In the genomic region with DNA sequence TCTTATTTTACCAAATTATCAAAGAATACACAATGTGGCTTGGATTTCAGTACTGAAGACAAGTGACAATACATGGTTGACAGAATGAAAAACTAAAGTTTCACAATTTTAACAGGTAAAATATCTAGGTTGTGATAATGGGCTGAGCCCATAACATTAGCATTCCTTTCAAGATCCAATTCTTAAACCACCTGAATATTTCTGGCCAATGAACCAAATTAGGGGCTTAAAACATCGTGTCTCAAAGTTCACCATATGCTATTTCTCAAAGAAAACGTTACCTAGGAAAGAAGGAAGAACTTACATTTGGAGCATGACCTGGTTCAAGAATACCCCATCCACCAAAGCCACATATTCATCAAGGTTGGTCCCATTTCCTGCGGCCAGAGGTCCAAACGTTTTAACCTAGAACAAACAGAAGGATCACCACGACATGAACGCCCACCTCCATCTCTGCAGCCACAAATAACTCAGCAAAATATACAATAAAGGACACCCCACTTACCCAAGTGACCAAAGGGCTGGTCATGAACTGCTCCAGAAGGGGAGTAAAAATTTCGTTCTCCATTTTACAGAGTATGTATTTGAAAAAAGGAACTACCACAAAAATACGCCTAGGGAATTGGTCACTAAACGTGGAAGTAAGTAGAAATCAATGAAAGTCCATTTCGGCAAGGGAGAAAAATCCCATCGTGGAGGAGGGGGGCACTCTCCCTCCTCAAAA, we compare ENCODE assay signal across 8 cellular contexts. TPM values are rescaled to one million over a fixed set of nuclear protein-coding genes. Genes with fewer than 3 reads are reported as not detected.
A peak's percentile ranks its signal among the peaks of the same experiment; 100 is the strongest.
DNase-seq lines count a peak whose midpoint lies in the region; ATAC-seq and TF ChIP-seq lines count a peak whose summit lies in the region.

No MANE protein-coding gene starts in this region.

- TF ChIP-seq EP300 in ovary (IDR thresholded peaks at IDR 0.05) = no peak

- no peaks in the 10 kb centered on the region for H3K9me3 ChIP-seq in SU-DHL-6 (ENCODE audit: insufficient read depth, low read length)
- H3K9me3 ChIP-seq in esophagus (ENCODE audit: control insufficient read depth in 2 of 2, insufficient read depth in 1 of 2, low read depth in 1 of 2, low read length in 1 of 2) = no peaks in the 10 kb centered on the region
- H3K9me3 ChIP-seq in ovary = no peaks in the 10 kb centered on the region

- H3K4me2 ChIP-seq in SU-DHL-6 (ENCODE audit: low read depth, low read length, poor library complexity, severe bottlenecking) = peak overlapping the region; percentile 98

- intact Hi-C loops in ovary (cut with DNase I) = no loop called here
- intact Hi-C loops in left colon (cut with DNase I, micrococcal nuclease) = no loop called here

- H3K4me1 ChIP-seq in ACC112 (ENCODE audit: control insufficient read depth, insufficient read depth, low read length, unreplicated experiment) (peaks cover 14% of the 10 kb centered on the region), esophagus (ENCODE audit: control insufficient read depth in 2 of 2, insufficient read depth in 2 of 2, low read length in 1 of 2) (no peaks in the 10 kb centered on the region), ovary (ENCODE audit: insufficient read depth) (peaks cover 1% of the 10 kb centered on the region)

- H3K4me3 ChIP-seq in ACC112 (ENCODE audit: low read depth, low read length) (peak overlapping the region; percentile 97), SU-DHL-6 (ENCODE audit: insufficient read depth, low read length, poor library complexity, severe bottlenecking) (peak overlapping the region; percentile 90), esophagus (ENCODE audit: low read depth in 1 of 2, low read length in 2 of 2) (peak overlapping the region; percentile 69 to 93), ovary (peak overlapping the region; percentile 88)

- peak overlapping the region; percentile 94 for H3K9ac ChIP-seq in SU-DHL-6 (ENCODE audit: low read length)

- H3K36me3 ChIP-seq in ACC112 (ENCODE audit: insufficient read depth, low read length) (no peaks in the 10 kb centered on the region), SU-DHL-6 (ENCODE audit: low read length) (no peaks in the 10 kb centered on the region), esophagus (ENCODE audit: control insufficient read depth in 2 of 2, insufficient read depth in 2 of 2, low read length in 1 of 2) (no peaks in the 10 kb centered on the region), ovary (no peaks in the 10 kb centered on the region)

- H3F3A ChIP-seq in SU-DHL-6 (ENCODE audit: insufficient read depth) = peaks cover 33% of the 10 kb centered on the region

- no peak for TF ChIP-seq POLR2A in ovary (IDR thresholded peaks at IDR 0.05)

- WGBS in esophagus, 2 donors = 4 to 5% methylated on average over 11 of the region's 11 CpGs
- 0 to 1% (median 1%) methylated on average over 11 of the region's 11 CpGs for WGBS in ovary, 3 donors

- no peaks in the 10 kb centered on the region for H4K20me1 ChIP-seq in SU-DHL-6 (ENCODE audit: low read depth, low read length)

- H3K27me3 ChIP-seq in ACC112 (ENCODE audit: insufficient read depth, low read length) (no peaks in the 10 kb centered on the region), SU-DHL-6 (ENCODE audit: low read length) (no peaks in the 10 kb centered on the region), esophagus (ENCODE audit: control insufficient read depth in 1 of 2, insufficient read depth in 2 of 2, low read length in 2 of 2) (no peaks in the 10 kb centered on the region), ovary (no peaks in the 10 kb centered on the region)

- H2AFZ ChIP-seq in ACC112 (ENCODE audit: low read length, unreplicated experiment) (peak overlapping the region; percentile 87), SU-DHL-6 (ENCODE audit: low read depth, low read length, severe bottlenecking) (peak overlapping the region; percentile 87)

- H3K9me2 ChIP-seq in SU-DHL-6 (replicated peaks; ENCODE audit: insufficient read depth, low read length) = no peaks in the 10 kb centered on the region

- in situ Hi-C loops in GM13977 (cut with MboI; ENCODE audit: low pct_unique_long_range_greater_than_20kb, low sequenced_read_pairs, unreplicated experiment) = no loop called here

- H3K27ac ChIP-seq in ACC112 (ENCODE audit: low read depth, low read length) (peak overlapping the region; percentile 56), SU-DHL-6 (ENCODE audit: low read depth, low read length) (peak overlapping the region; percentile 86), esophagus (ENCODE audit: low read depth in 2 of 2, low read length in 1 of 2) (peak overlapping the region; percentile 32 to 89), ovary (peak overlapping the region; percentile 80 to 81)

- no peak for ATAC-seq in left colon
- ATAC-seq in GM19328 (IDR thresholded peaks at IDR 0.05; ENCODE audit: unreplicated experiment) = no peak

- peak; percentile 20 for DNase-seq in GM13977 (ENCODE audit: low spot score)
- DNase-seq in ovary = no peak
- DNase-seq in left colon = no peak
- DNase-seq in NCI-H1048 (lab: John Stamatoyannopoulos, UW) = no peak

- TF ChIP-seq CTCF in GM13977 (IDR thresholded peaks at IDR 0.05; ENCODE audit: extremely low read depth, insufficient read depth, missing control alignments) = no peak
- TF ChIP-seq CTCF in SU-DHL-6 (IDR thresholded peaks at IDR 0.05; ENCODE audit: insufficient read depth, low read length, poor library complexity, severe bottlenecking) = no peak
- TF ChIP-seq CTCF in ovary (IDR thresholded peaks at IDR 0.05) = no peak

- H3K79me2 ChIP-seq in ACC112 (ENCODE audit: control insufficient read depth, insufficient read depth, low read length, unreplicated experiment) (peaks cover 54% of the 10 kb centered on the region), SU-DHL-6 (ENCODE audit: insufficient read depth, low read length) (peaks cover 61% of the 10 kb centered on the region)

RNA-seq across cellular contexts. Expression of a gene that starts 1.0 kb away (rescaled TPM):
- polyA plus RNA-seq in esophagus (1 to 10 TPM; 3.3 to 7.0 TPM), ovary (10 to 100 TPM in 1 of 2 donors, 1 to 10 TPM in 1; 9.6 to 23.4 TPM)
- total RNA-seq in ovary (10 to 100 TPM; 25.0 to 64.4 (median 33.9) TPM), left colon (10 to 100 TPM in 1 of 2 donors, 1 to 10 TPM in 1; 5.5 to 13.4 TPM)
